ENCODE assay signal across 13 cellular contexts in genomic region chr13:50323440-50324070, GRCh38.
A peak's percentile ranks its signal among the peaks of the same experiment; 100 is the strongest.
DNase-seq lines count a peak whose midpoint lies in the region; FAIRE-seq and TF ChIP-seq lines count a peak whose summit lies in the region.
"Had no signal": no experiment of that assay in that cellular context is flagged by ENCODE, and none has a peak within 500 bp of the region (broad histone marks: within the 10 kb centered on the region; RNA-seq: fewer than 3 reads in every experiment).

No MANE protein-coding gene starts in this region.

- H3K4me1 ChIP-seq in ACC112 (ENCODE audit: control insufficient read depth, insufficient read depth, low read length, unreplicated experiment), result peaks cover 34% of the 10 kb centered on the region
- peaks cover 17% of the 10 kb centered on the region for H3K4me1 ChIP-seq in adipocyte (ENCODE audit: control insufficient read depth, insufficient read depth, low read length)

- no peak for TF ChIP-seq POLR2A in GM12891 (IDR thresholded peaks at IDR 0.05; ENCODE audit: low read depth, low read length)

- no peak for TF ChIP-seq CTCF in foreskin fibroblast (IDR thresholded peaks at IDR 0.05; ENCODE audit: low read depth, low read length)

- H3K27me3 ChIP-seq in ACC112 (ENCODE audit: insufficient read depth, low read length) (no peaks in the 10 kb centered on the region), adipocyte (replicated peaks; ENCODE audit: control insufficient read depth, insufficient read depth, low read length) (no peaks in the 10 kb centered on the region)
- H3K27me3 ChIP-seq: BLaER1 treated with 17β-estradiol and CSF1 and Interleukin-3, amounts not matched to agents 10 nM and 100 nM; upper lobe of right lung had no signal

- no peak overlapping the region for H2AFZ ChIP-seq in ACC112 (ENCODE audit: low read length, unreplicated experiment)

- H3K36me3 ChIP-seq in ACC112 (ENCODE audit: insufficient read depth, low read length) (no peaks in the 10 kb centered on the region), adipocyte (ENCODE audit: control insufficient read depth, insufficient read depth, low read length, severe bottlenecking) (no peaks in the 10 kb centered on the region)
- H3K36me3 ChIP-seq: BLaER1 treated with 17β-estradiol and CSF1 and Interleukin-3, amounts not matched to agents 10 nM and 100 nM; upper lobe of right lung had no signal

- H3K4me3 ChIP-seq in ACC112 (ENCODE audit: low read depth, low read length) (no peak overlapping the region), adipocyte (ENCODE audit: low read length) (no peak overlapping the region), foreskin fibroblast (ENCODE audit: low read depth in 1 of 2, low read length in 2 of 2) (no peak overlapping the region)
- H3K4me3 ChIP-seq: BLaER1 treated with 17β-estradiol and CSF1 and Interleukin-3, amounts not matched to agents 10 nM and 100 nM; upper lobe of right lung had no signal

- peak overlapping the region; percentile 78 for H3K27ac ChIP-seq in ACC112 (ENCODE audit: low read depth, low read length)
- H3K27ac ChIP-seq: BLaER1 treated with 17β-estradiol and CSF1 and Interleukin-3, amounts not matched to agents 10 nM and 100 nM; upper lobe of right lung had no signal

- no peak for FAIRE-seq in GM12891 (lab: Jason Lieb, UNC)

- no peaks in the 10 kb centered on the region for H3K79me2 ChIP-seq in ACC112 (ENCODE audit: control insufficient read depth, insufficient read depth, low read length, unreplicated experiment)

- no peak overlapping the region for H3K9ac ChIP-seq in adipocyte (ENCODE audit: low read length)
- H3K9ac ChIP-seq: BLaER1 treated with 17β-estradiol and CSF1 and Interleukin-3, amounts not matched to agents 10 nM and 100 nM had no signal

- peaks cover 7% of the 10 kb centered on the region for H3K9me3 ChIP-seq in adipocyte (ENCODE audit: control insufficient read depth, low read length)
- H3K9me3 ChIP-seq: upper lobe of right lung had no signal

- DNase-seq in H4 (ENCODE audit: low spot score) (peak; percentile 42), adipocyte (ENCODE audit: low read depth) (peak; percentile 69), foreskin fibroblast (peak; percentile 86 to 91), GM12891 (ENCODE audit: insufficient read length, low spot score) (no peak), cortex of kidney (lab: John Stamatoyannopoulos, UW) (no peak), middle frontal gyrus (ENCODE audit: extremely low spot score, low spot score) (no peak)
- DNase-seq in activated CD8-positive, alpha-beta memory T cell treated with anti-CD3 and anti-CD28 coated beads, Interleukin-2, amount 50 U/mL, for 48 hours, result no peak
- DNase-seq: effector CD4-positive, alpha-beta T cell; naive B cell; NCI-H1930; upper lobe of right lung had no signal

TF ChIP-seq in GM12891, 5 proteins besides CTCF, POLR2A, EP300 and RAD21:
- TF ChIP-seq SPI1 (IDR thresholded peaks at IDR 0.05; ENCODE audit: low read depth, low read length) (no peak), POU2F2 (IDR thresholded peaks at IDR 0.05; ENCODE audit: low read depth, low read length) (no peak), PAX5 (IDR thresholded peaks at IDR 0.05; ENCODE audit: insufficient read depth, low read length, severe bottlenecking) (no peak), POLR2AphosphoS5 (IDR thresholded peaks at IDR 0.05; ENCODE audit: low read depth, low read length) (no peak), TAF1 (IDR thresholded peaks at IDR 0.05; ENCODE audit: low read depth, low read length) (no peak)

Comparison
In these comparisons a context has a peak if more than half of its experiments do, and no peak if none do; other contexts are left out.
1. DNase-seq: peak in H4 (single experiment), adipocyte (single experiment) and foreskin fibroblast (2 of 2); none in GM12891 (single experiment), cortex of kidney (single experiment), activated CD8-positive, alpha-beta memory T cell treated with anti-CD3 and anti-CD28 coated beads, Interleukin-2, amount 50 U/mL, for 48 hours (single experiment) and middle frontal gyrus (single experiment).